In the genomic region with DNA sequence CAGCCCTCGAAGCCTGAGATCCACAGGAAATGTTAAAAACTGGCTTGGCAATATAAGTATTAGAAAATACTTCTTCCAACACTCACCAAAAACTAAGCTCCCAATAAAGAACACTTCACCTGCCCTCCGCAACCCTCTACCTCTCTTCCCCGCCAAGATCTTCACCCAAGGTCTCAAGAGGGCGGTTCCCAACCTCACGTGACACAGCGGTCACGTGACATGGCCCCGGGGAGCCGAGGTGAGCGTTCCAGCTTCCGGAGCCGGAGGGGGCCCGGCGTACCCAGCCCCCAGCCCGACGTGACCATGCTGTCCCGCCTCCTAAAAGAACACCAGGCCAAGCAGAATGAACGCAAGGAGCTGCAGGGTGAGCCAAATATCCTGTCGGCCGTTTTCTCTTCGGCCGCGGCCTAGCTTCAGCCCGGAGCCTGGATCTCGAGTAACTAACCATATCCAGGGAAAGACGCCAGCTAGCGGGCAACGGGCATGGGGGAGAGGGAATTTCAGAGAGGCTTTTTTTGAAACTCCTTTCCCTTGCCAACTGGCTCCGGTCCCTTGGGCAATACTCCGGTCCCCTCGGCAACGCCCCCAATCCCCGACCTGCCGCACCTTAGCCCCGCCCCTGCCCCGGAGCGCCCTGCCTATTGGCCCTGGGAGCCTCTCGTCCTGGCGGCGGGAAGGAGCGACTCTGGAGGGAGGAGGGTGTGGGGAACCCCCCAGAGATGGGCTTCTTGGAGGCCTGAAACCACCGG, we compare ENCODE assay signal across 8 cellular contexts. TPM values are rescaled to one million over a fixed set of nuclear protein-coding genes. Genes with fewer than 3 reads are reported as not detected.
A peak's percentile ranks its signal among the peaks of the same experiment; 100 is the strongest.
DNase-seq lines count a peak whose midpoint lies in the region; ATAC-seq and TF ChIP-seq lines count a peak whose summit lies in the region.

BLOC1S1 (plus strand) TSS at position 214 of the 749 bp plus-strand sequence; CDS start at position 220, 6 bp downstream.

- H3K4me3 ChIP-seq in dorsolateral prefrontal cortex (peak within 1 kb of the TSS; percentile 65 to 98 (median 85)), right lobe of liver (peak within 1 kb of the TSS; percentile 76 to 86 (median 82))

- H3K4me1 Mint-ChIP-seq in CD4-positive, alpha-beta T cell (ENCODE audit: low read depth), result peaks cover 34% of the 10 kb centered on the region
- peaks cover 30% of the 10 kb centered on the region for H3K4me1 Mint-ChIP-seq in activated CD4-positive, alpha-beta memory T cell treated with anti-CD3 and anti-CD28 coated beads for 36 hours (ENCODE audit: low read depth)

- 0% methylated on average over 10 of the region's 42 CpGs for WGBS in right lobe of liver (ENCODE audit: insufficient coverage, low coverage, low lambda C conversion rate, missing lambda C conversion rate)

- TF ChIP-seq POLR2A in right lobe of liver (IDR thresholded peaks at IDR 0.05), result peak; percentile 48

- peak; percentile 86 to 91 (median 89) for DNase-seq in CD4-positive, alpha-beta T cell
- DNase-seq in HK-2 (ENCODE audit: unreplicated experiment) (peak; percentile 92), NCI-H82 treated with DMSO at 0.1 percent for 48 hours (lab: John Stamatoyannopoulos, UW; ENCODE audit: unreplicated experiment) (peak; percentile 71), dorsolateral prefrontal cortex (peak; percentile 81 to 93 (median 88)), right lobe of liver (peak; percentile 94 to 96 (median 95))
- peak; percentile 96 for DNase-seq in activated CD4-positive, alpha-beta memory T cell treated with anti-CD3 and anti-CD28 coated beads for 36 hours
- DNase-seq in stimulated activated CD4-positive, alpha-beta T cell treated with anti-CD3 and anti-CD28 coated beads, Interleukin-4, amount 100 ng/mL, for 4 hours, result peak; percentile 87 to 93

- no peaks in the 10 kb centered on the region for H3K9me3 Mint-ChIP-seq in CD4-positive, alpha-beta T cell
- H3K9me3 Mint-ChIP-seq in activated CD4-positive, alpha-beta memory T cell treated with anti-CD3 and anti-CD28 coated beads for 36 hours, result no peaks in the 10 kb centered on the region

- no peaks in the 10 kb centered on the region for H3K27me3 ChIP-seq in CD4-positive, alpha-beta T cell (ENCODE audit: control insufficient read depth, insufficient read depth, low read length)
- H3K27me3 ChIP-seq in dorsolateral prefrontal cortex, result no peaks in the 10 kb centered on the region
- H3K27me3 ChIP-seq in right lobe of liver, result no peaks in the 10 kb centered on the region

- no peaks in the 10 kb centered on the region for H3K9me3 ChIP-seq in CD4-positive, alpha-beta T cell (ENCODE audit: control insufficient read depth, low read length)
- H3K9me3 ChIP-seq in right lobe of liver, result no peaks in the 10 kb centered on the region

- peak within 1 kb of the TSS; percentile 96 for H3K4me3 Mint-ChIP-seq in CD4-positive, alpha-beta T cell
- H3K4me3 Mint-ChIP-seq in activated CD4-positive, alpha-beta memory T cell treated with anti-CD3 and anti-CD28 coated beads for 36 hours, result peak within 1 kb of the TSS; percentile 90

- H3K27ac Mint-ChIP-seq in CD4-positive, alpha-beta T cell, result peak within 1 kb of the TSS; percentile 92
- peak within 1 kb of the TSS; percentile 89 for H3K27ac Mint-ChIP-seq in activated CD4-positive, alpha-beta memory T cell treated with anti-CD3 and anti-CD28 coated beads for 36 hours

- H3K36me3 Mint-ChIP-seq in CD4-positive, alpha-beta T cell (ENCODE audit: low read depth), result peaks cover 21% of the 10 kb centered on the region
- peaks cover 6% of the 10 kb centered on the region for H3K36me3 Mint-ChIP-seq in activated CD4-positive, alpha-beta memory T cell treated with anti-CD3 and anti-CD28 coated beads for 36 hours

- peak within 1 kb of the TSS; percentile 94 for H3K27ac ChIP-seq in CD4-positive, alpha-beta T cell (ENCODE audit: low read depth, low read length)
- H3K27ac ChIP-seq in dorsolateral prefrontal cortex (peak within 1 kb of the TSS; percentile 75 to 98 (median 95)), right lobe of liver (peak within 1 kb of the TSS; percentile 76 to 96 (median 87))

- ATAC-seq in CD4-positive, alpha-beta T cell (ENCODE audit: poor library complexity), result peak; percentile 97
- ATAC-seq in GM19452 (IDR thresholded peaks at IDR 0.05; ENCODE audit: unreplicated experiment) (peak; percentile 81), right lobe of liver (peak; percentile 69 to 82 (median 75))

- no peaks in the 10 kb centered on the region for H3K36me3 ChIP-seq in right lobe of liver

- H3K27me3 Mint-ChIP-seq in CD4-positive, alpha-beta T cell, result peaks cover 4% of the 10 kb centered on the region
- peaks cover 2% of the 10 kb centered on the region for H3K27me3 Mint-ChIP-seq in activated CD4-positive, alpha-beta memory T cell treated with anti-CD3 and anti-CD28 coated beads for 36 hours

- peaks cover 0 to 61% (median 14%) of the 10 kb centered on the region in 4 donors for H3K4me1 ChIP-seq in right lobe of liver

- POLR2A ChIA-PET in CD4-positive, alpha-beta T cell (lab: Charles Lee), result interaction anchor here (0.7 to 2.7 kb wide), 12 partner anchors 9 to 913 kb away, joined by 3 to 30 read pairs (median 6); partner anchors contain the start of genes CD63, ITGA7, ORMDL2 and RAB5B
- POLR2A ChIA-PET in activated CD4-positive, alpha-beta memory T cell treated with anti-CD3 and anti-CD28 coated beads for 36 hours (lab: Charles Lee), result interaction anchor here (1.1 to 3.1 kb wide), 3 partner anchors 14 to 101 kb away, joined by 4 to 23 read pairs (median 5); partner anchors contain the start of genes CD63 and SARNP

- intact Hi-C loops in CD4-positive, alpha-beta T cell (cut with DNase I, micrococcal nuclease), result no loop called here
- intact Hi-C loops in activated CD4-positive, alpha-beta memory T cell treated with anti-CD3 and anti-CD28 coated beads for 36 hours (cut with micrococcal nuclease), result loop anchor here (1.0 to 5.0 kb wide), 3 partner anchors 22 to 729 kb away; no protein-coding TSS in a partner anchor
- intact Hi-C loops in dorsolateral prefrontal cortex (cut with DNase I), result loop anchor here (5.0 to 10.0 kb wide), 2 partner anchors 59 to 61 kb away; no protein-coding TSS in a partner anchor
- intact Hi-C loops in right lobe of liver (cut with DNase I), result no loop called here

- TF ChIP-seq CTCF in CD4-positive, alpha-beta T cell (IDR thresholded peaks at IDR 0.05), result no peak
- peak in 37 of 56 donors; percentile 4 to 53 (median 25) for TF ChIP-seq CTCF in dorsolateral prefrontal cortex (IDR thresholded peaks at IDR 0.05 in 54 of 56, conservative IDR thresholded peaks at IDR 0.05 in 2 of 56; ENCODE audit: low read depth in 1 of 56, partially characterized antibody in 56 of 56)
- peak in 2 of 4 donors; percentile 3 to 8 for TF ChIP-seq CTCF in right lobe of liver (IDR thresholded peaks at IDR 0.05)

- CTCF ChIA-PET in CD4-positive, alpha-beta T cell (lab: Charles Lee), result interaction anchor here (1.0 to 1.6 kb wide), 3 partner anchors 9 to 71 kb away, joined by 3 to 9 read pairs (median 4); no protein-coding TSS in a partner anchor
- CTCF ChIA-PET in activated CD4-positive, alpha-beta memory T cell treated with anti-CD3 and anti-CD28 coated beads for 36 hours (lab: Charles Lee), result interaction anchor here (0.7 to 3.9 kb wide), 5 partner anchors 8 to 294 kb away, joined by 3 to 36 read pairs (median 8); partner anchors contain the start of gene CD63

RNA-seq across cellular contexts. Expression of gene BLOC1S1, which starts in this region (rescaled TPM):
- 10 to 100 TPM; 34.8 to 36.9 TPM for total RNA-seq in CD4-positive, alpha-beta T cell
- total RNA-seq in activated CD4-positive, alpha-beta memory T cell treated with anti-CD3 and anti-CD28 coated beads for 36 hours, result 100 to 1,000 TPM; 153 to 162 TPM
- 100 to 1,000 TPM in 89 of 120 experiments, 10 to 100 TPM in 31; 73.5 to 149 (median 111) TPM for total RNA-seq in dorsolateral prefrontal cortex
- total RNA-seq in right lobe of liver, result 100 to 1,000 TPM in 3 of 6 experiments, 10 to 100 TPM in 3; 81.8 to 175 (median 99.0) TPM

Comparison
In these comparisons a context has a peak if more than half of its experiments do, and no peak if none do; other contexts are left out.
1. Peak in every context shown above with its lines: DNase-seq, ATAC-seq, H3K4me3 ChIP-seq and H3K27ac ChIP-seq.
2. intact Hi-C loops: an anchor here in activated CD4-positive, alpha-beta memory T cell treated with anti-CD3 and anti-CD28 coated beads for 36 hours (1.0 to 5.0 kb wide) and dorsolateral prefrontal cortex (5.0 to 10.0 kb wide); none called in CD4-positive, alpha-beta T cell and right lobe of liver.